ENCODE assay signal across 34 cellular contexts in genomic region chr12:93709386-93709785, GRCh38.
"Had no signal": no experiment of that assay in that cellular context is flagged by ENCODE, and none has a peak within 500 bp of the region (broad histone marks: within the 10 kb centered on the region; RNA-seq: fewer than 3 reads in every experiment).

No MANE protein-coding gene starts in this region.

- DNase-seq: activated B cell treated with CpG ODN at 0.5 μM for 24 hours; activated CD4-positive, alpha-beta memory T cell treated with anti-CD3 and anti-CD28 coated beads for 36 hours; activated CD4-positive, alpha-beta T cell treated with anti-CD3 and anti-CD28 coated beads for 4 hours; activated CD4-positive, alpha-beta T cell treated with anti-CD3 and anti-CD28 coated beads, Interleukin-2, amount 10 ng/mL, durations not matched to agents 24 days and 14 days; activated CD4-positive, alpha-beta T cell treated with anti-CD3 and anti-CD28 coated beads, Interleukin-2, amount 50 U/mL, for 1 hour; activated CD4-positive, alpha-beta T cell treated with anti-CD3 and anti-CD28 coated beads, Interleukin-2, amount 50 U/mL, for 4 hours; activated CD4-positive, CD25-positive, alpha-beta regulatory T cell treated with anti-CD3 and anti-CD28 coated beads, Interleukin-2, amount 50 U/mL, for 72 hours; activated CD8-positive, alpha-beta memory T cell treated with anti-CD3 and anti-CD28 coated beads, Interleukin-2, amount 50 U/mL, for 4 hours; activated CD8-positive, alpha-beta T cell treated with anti-CD3 and anti-CD28 coated beads for 36 hours; activated effector memory CD4-positive, alpha-beta T cell treated with anti-CD3 and anti-CD28 coated beads, Interleukin-2, amount 50 U/mL, for 16 hours; activated gamma-delta T cell treated with Interleukin-2 at 50 U/mL for 16 hours; activated naive CD4-positive, alpha-beta T cell; activated naive CD4-positive, alpha-beta T cell treated with anti-CD3 and anti-CD28 coated beads for 36 hours; activated naive CD4-positive, alpha-beta T cell treated with anti-CD3 and anti-CD28 coated beads, Interleukin-2, amount 50 U/mL, for 16 hours; activated naive CD8-positive, alpha-beta T cell treated with anti-CD3 and anti-CD28 coated beads for 36 hours; activated T-cell treated with anti-CD3 and anti-CD28 coated beads for 4 hours; activated T-cell treated with anti-CD3 and anti-CD28 coated beads, Interleukin-2, amount 50 U/mL, for 1 hour; activated T-cell treated with anti-CD3 and anti-CD28 coated beads, Interleukin-2, amount 50 U/mL, for 4 hours; activated T-cell treated with anti-CD3 and anti-CD28 coated beads, Interleukin-2, amount 50 U/mL, for 72 hours; adrenal gland; amniotic stem cell; aorta; body of pancreas; brain microvascular endothelial cell; central memory CD4-positive, alpha-beta T cell; T-helper 2 cell; T-helper 9 cell had no signal

- H3K4me3 ChIP-seq: adrenal gland, body of pancreas, breast epithelium had no signal

- H3K4me1 ChIP-seq: body of pancreas, breast epithelium had no signal

- H3K4me3 Mint-ChIP-seq: activated B cell treated with CpG ODN at 0.5 μM for 24 hours; activated CD4-positive, alpha-beta memory T cell treated with anti-CD3 and anti-CD28 coated beads for 36 hours; activated CD4-positive, alpha-beta T cell treated with anti-CD3 and anti-CD28 coated beads, Interleukin-2, amount 10 ng/mL, durations not matched to agents 24 days and 14 days; activated CD8-positive, alpha-beta T cell treated with anti-CD3 and anti-CD28 coated beads for 36 hours; activated naive CD4-positive, alpha-beta T cell treated with anti-CD3 and anti-CD28 coated beads for 36 hours; activated naive CD8-positive, alpha-beta T cell treated with anti-CD3 and anti-CD28 coated beads for 36 hours; activated T-cell treated with anti-CD3 and anti-CD28 coated beads, Interleukin-2, amount 50 U/mL, for 4 hours; activated T-cell treated with anti-CD3 and anti-CD28 coated beads, Interleukin-2, amount 50 U/mL, for 72 hours; activated T-helper 1 cell treated with anti-CD3 and anti-CD28 coated beads, Interleukin-12 subunit alpha, Interleukin-12 subunit beta, Interleukin-2, Interleukin-4 antibody, amounts not matched to agents 30 ng/mL and 10 ng/mL and 1 ng/mL, durations not matched to agents 14 hours and 24 hours and 36 hours; activated T-helper 17 cell treated with anti-CD3 and anti-CD28 coated beads, Interleukin-2, amount 50 U/mL, for 72 hours; T-helper 1 cell treated with Interleukin-12 subunit alpha and Interleukin-12 subunit beta and Interleukin-4 antibody, amounts not matched to agents 30 μg/mL and 1 μg/mL, for 36 hours; T-helper 2 cell treated with Interferon-gamma antibody and Interleukin-4, amounts not matched to agents 5 μg/mL and 100 μg/mL, for 36 hours had no signal

- H3K36me3 ChIP-seq: adrenal gland, brain microvascular endothelial cell, breast epithelium had no signal

- H3K27ac Mint-ChIP-seq: activated B cell treated with CpG ODN at 0.5 μM for 24 hours; activated CD4-positive, alpha-beta memory T cell treated with anti-CD3 and anti-CD28 coated beads for 36 hours; activated CD4-positive, alpha-beta T cell treated with anti-CD3 and anti-CD28 coated beads, Interleukin-2, amount 10 ng/mL, durations not matched to agents 24 days and 14 days; activated CD8-positive, alpha-beta T cell treated with anti-CD3 and anti-CD28 coated beads for 36 hours; activated naive CD4-positive, alpha-beta T cell treated with anti-CD3 and anti-CD28 coated beads for 36 hours; activated naive CD8-positive, alpha-beta T cell treated with anti-CD3 and anti-CD28 coated beads for 36 hours; activated T-cell treated with anti-CD3 and anti-CD28 coated beads, Interleukin-2, amount 50 U/mL, for 72 hours; activated T-helper 1 cell treated with anti-CD3 and anti-CD28 coated beads, Interleukin-12 subunit alpha, Interleukin-12 subunit beta, Interleukin-2, Interleukin-4 antibody, amounts not matched to agents 30 ng/mL and 10 ng/mL and 1 ng/mL, durations not matched to agents 14 hours and 24 hours and 36 hours; activated T-helper 17 cell treated with anti-CD3 and anti-CD28 coated beads, Interleukin-2, amount 50 U/mL, for 72 hours; T-helper 1 cell treated with Interleukin-12 subunit alpha and Interleukin-12 subunit beta and Interleukin-4 antibody, amounts not matched to agents 30 μg/mL and 1 μg/mL, for 36 hours; T-helper 2 cell treated with Interferon-gamma antibody and Interleukin-4, amounts not matched to agents 5 μg/mL and 100 μg/mL, for 36 hours had no signal

- H3K27me3 ChIP-seq: adrenal gland, body of pancreas, brain microvascular endothelial cell, breast epithelium had no signal

- H3K27me3 Mint-ChIP-seq: activated B cell treated with CpG ODN at 0.5 μM for 24 hours; activated CD4-positive, alpha-beta memory T cell treated with anti-CD3 and anti-CD28 coated beads for 36 hours; activated CD4-positive, alpha-beta T cell treated with anti-CD3 and anti-CD28 coated beads, Interleukin-2, amount 10 ng/mL, durations not matched to agents 24 days and 14 days; activated CD8-positive, alpha-beta T cell treated with anti-CD3 and anti-CD28 coated beads for 36 hours; activated naive CD8-positive, alpha-beta T cell treated with anti-CD3 and anti-CD28 coated beads for 36 hours; activated T-helper 17 cell treated with anti-CD3 and anti-CD28 coated beads, Interleukin-2, amount 50 U/mL, for 72 hours had no signal

- ATAC-seq: activated CD8-positive, alpha-beta T cell treated with anti-CD3 and anti-CD28 coated beads for 36 hours; activated naive CD4-positive, alpha-beta T cell treated with anti-CD3 and anti-CD28 coated beads, Interleukin-2, amount 50 U/mL, for 72 hours; activated T-cell treated with anti-CD3 and anti-CD28 coated beads, Interleukin-2, amount 50 U/mL, for 4 hours; activated T-cell treated with anti-CD3 and anti-CD28 coated beads, Interleukin-2, amount 50 U/mL, for 72 hours; activated T-helper 17 cell treated with anti-CD3 and anti-CD28 coated beads, Interleukin-2, amount 50 U/mL, for 72 hours; body of pancreas had no signal

- H3K27ac ChIP-seq: adrenal gland, body of pancreas, brain microvascular endothelial cell, breast epithelium, VCaP had no signal
